In genomic region chr2:67772216-67773180, GRCh38 we compare ENCODE assay signal across 23 cellular contexts.
A peak's percentile ranks its signal among the peaks of the same experiment; 100 is the strongest.
DNase-seq lines count a peak whose midpoint lies in the region; ATAC-seq, FAIRE-seq and TF ChIP-seq lines count a peak whose summit lies in the region.
"Had no signal": no experiment of that assay in that cellular context is flagged by ENCODE, and none has a peak within 500 bp of the region (broad histone marks: within the 10 kb centered on the region; RNA-seq: fewer than 3 reads in every experiment).

No MANE protein-coding gene starts in this region.

- TF ChIP-seq CTCF in nephron progenitor cell (IDR thresholded peaks at IDR 0.05) = no peak

- DNase-seq in DMS 273 (lab: John Stamatoyannopoulos, UW; ENCODE audit: unreplicated experiment) (peak; percentile 10), DMS 273 treated with DMSO at 0.1 percent for 48 hours (lab: John Stamatoyannopoulos, UW) (no peak), nephron progenitor cell (no peak), NCI-H748 treated with DMSO at 0.1 percent for 48 hours (lab: John Stamatoyannopoulos, UW) (no peak)
- DNase-seq in stimulated activated CD4-positive, alpha-beta T cell treated with anti-CD3 and anti-CD28 coated beads, Interleukin-2, amount 100 ng/mL, for 48 hours = no peak
- DNase-seq: activated CD4-positive, CD25-positive, alpha-beta regulatory T cell treated with anti-CD3 and anti-CD28 coated beads, Interleukin-2, amount 50 U/mL, for 72 hours; activated CD8-positive, alpha-beta memory T cell treated with anti-CD3 and anti-CD28 coated beads for 24 hours; activated T-cell treated with anti-CD3 and anti-CD28 coated beads, Interleukin-2, amount 50 U/mL, for 24 hours; amniotic stem cell; cortex of kidney; GOT3; immature natural killer cell; NCI-H1417 treated with DMSO at 0.1 percent for 48 hours; NCI-H774; spleen; stimulated activated CD4-positive, alpha-beta T cell treated with anti-CD3 and anti-CD28 coated beads, Interleukin-4, amount 100 ng/mL, for 4 hours; stimulated activated naive CD8-positive, alpha-beta T cell treated with anti-CD3 and anti-CD28 coated beads, Interleukin-15, Interleukin-2, amounts not matched to agents 100 U/mL and 50 U/mL, for 24 hours; tibial artery had no signal

- peaks cover 8% of the 10 kb centered on the region for H3K9me3 Mint-ChIP-seq in nephron progenitor cell

- H3K4me1 Mint-ChIP-seq in nephron progenitor cell = peaks cover 30% of the 10 kb centered on the region
- H3K4me1 Mint-ChIP-seq: immature natural killer cell had no signal

- FAIRE-seq in endometrium (lab: Jason Lieb, UNC) = peak; percentile 96

- no peak for TF ChIP-seq EP300 in Ishikawa (IDR thresholded peaks at IDR 0.05; ENCODE audit: borderline replicate concordance)

- H3K27me3 Mint-ChIP-seq in nephron progenitor cell (ENCODE audit: low read depth, poor library complexity) = no peaks in the 10 kb centered on the region

- no peak overlapping the region for H3K4me3 Mint-ChIP-seq in nephron progenitor cell
- H3K4me3 Mint-ChIP-seq: activated T-cell treated with anti-CD3 and anti-CD28 coated beads, Interleukin-2, amount 50 U/mL, for 24 hours; immature natural killer cell had no signal

- no peak for ATAC-seq in GM19452 (IDR thresholded peaks at IDR 0.05; ENCODE audit: unreplicated experiment)
- ATAC-seq: mucosa of descending colon; stimulated activated naive CD8-positive, alpha-beta T cell treated with anti-CD3 and anti-CD28 coated beads, Interleukin-15, Interleukin-2, amounts not matched to agents 100 U/mL and 50 U/mL, for 24 hours had no signal

- TF ChIP-seq RAD21 in Ishikawa (IDR thresholded peaks at IDR 0.05; ENCODE audit: low read depth) = no peak

- H3K36me3 Mint-ChIP-seq in nephron progenitor cell (ENCODE audit: low read depth) = no peaks in the 10 kb centered on the region
- H3K36me3 Mint-ChIP-seq: immature natural killer cell had no signal

- H3K27ac Mint-ChIP-seq in nephron progenitor cell = peak overlapping the region; percentile 42
- H3K27ac Mint-ChIP-seq: activated T-cell treated with anti-CD3 and anti-CD28 coated beads, Interleukin-2, amount 50 U/mL, for 24 hours; immature natural killer cell; progenitor cell of endocrine pancreas had no signal

TF ChIP-seq in Ishikawa, 13 proteins besides CTCF, POLR2A, EP300 and RAD21:
- TF ChIP-seq, protein P1, sequence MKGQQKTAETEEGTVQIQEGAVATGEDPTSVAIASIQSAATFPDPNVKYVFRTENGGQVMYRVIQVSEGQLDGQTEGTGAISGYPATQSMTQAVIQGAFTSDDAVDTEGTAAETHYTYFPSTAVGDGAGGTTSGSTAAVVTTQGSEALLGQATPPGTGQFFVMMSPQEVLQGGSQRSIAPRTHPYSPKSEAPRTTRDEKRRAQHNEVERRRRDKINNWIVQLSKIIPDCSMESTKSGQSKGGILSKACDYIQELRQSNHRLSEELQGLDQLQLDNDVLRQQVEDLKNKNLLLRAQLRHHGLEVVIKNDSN (IDR thresholded peaks at IDR 0.05) = no peak
- TF ChIP-seq ZBTB7A (IDR thresholded peaks at IDR 0.05; ENCODE audit: low read depth) (no peak), CEBPB (IDR thresholded peaks at IDR 0.05) (peak; percentile 64), CREB1 (IDR thresholded peaks at IDR 0.05; ENCODE audit: low read depth) (no peak), EGR1 (IDR thresholded peaks at IDR 0.05) (no peak)
